2 cellular contexts compared by ENCODE assay signal in the genomic region with DNA sequence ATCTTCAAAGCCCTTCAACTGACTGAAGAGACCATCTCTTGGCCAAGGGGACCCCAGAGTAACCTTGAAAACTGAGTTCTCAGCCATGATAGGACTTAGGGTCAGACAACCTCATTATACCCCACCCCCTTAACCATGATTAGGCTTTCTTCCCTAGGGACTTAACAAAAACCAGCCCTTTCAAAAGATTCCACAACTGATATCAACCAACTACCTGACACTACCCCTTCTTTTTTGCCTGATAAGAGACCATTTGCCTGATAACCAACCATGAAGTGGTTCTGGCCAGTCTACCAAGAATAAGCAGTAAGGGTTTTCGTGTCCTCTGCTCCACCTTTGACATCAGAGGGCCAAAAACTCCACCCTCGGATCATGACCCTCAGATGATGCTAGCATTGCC.
TF ChIP-seq lines count a peak whose summit lies in the region.

No MANE protein-coding gene starts in this region.

TF ChIP-seq in GM23338, 12 proteins besides CTCF, POLR2A, EP300 and RAD21:
- TF ChIP-seq, protein P1, sequence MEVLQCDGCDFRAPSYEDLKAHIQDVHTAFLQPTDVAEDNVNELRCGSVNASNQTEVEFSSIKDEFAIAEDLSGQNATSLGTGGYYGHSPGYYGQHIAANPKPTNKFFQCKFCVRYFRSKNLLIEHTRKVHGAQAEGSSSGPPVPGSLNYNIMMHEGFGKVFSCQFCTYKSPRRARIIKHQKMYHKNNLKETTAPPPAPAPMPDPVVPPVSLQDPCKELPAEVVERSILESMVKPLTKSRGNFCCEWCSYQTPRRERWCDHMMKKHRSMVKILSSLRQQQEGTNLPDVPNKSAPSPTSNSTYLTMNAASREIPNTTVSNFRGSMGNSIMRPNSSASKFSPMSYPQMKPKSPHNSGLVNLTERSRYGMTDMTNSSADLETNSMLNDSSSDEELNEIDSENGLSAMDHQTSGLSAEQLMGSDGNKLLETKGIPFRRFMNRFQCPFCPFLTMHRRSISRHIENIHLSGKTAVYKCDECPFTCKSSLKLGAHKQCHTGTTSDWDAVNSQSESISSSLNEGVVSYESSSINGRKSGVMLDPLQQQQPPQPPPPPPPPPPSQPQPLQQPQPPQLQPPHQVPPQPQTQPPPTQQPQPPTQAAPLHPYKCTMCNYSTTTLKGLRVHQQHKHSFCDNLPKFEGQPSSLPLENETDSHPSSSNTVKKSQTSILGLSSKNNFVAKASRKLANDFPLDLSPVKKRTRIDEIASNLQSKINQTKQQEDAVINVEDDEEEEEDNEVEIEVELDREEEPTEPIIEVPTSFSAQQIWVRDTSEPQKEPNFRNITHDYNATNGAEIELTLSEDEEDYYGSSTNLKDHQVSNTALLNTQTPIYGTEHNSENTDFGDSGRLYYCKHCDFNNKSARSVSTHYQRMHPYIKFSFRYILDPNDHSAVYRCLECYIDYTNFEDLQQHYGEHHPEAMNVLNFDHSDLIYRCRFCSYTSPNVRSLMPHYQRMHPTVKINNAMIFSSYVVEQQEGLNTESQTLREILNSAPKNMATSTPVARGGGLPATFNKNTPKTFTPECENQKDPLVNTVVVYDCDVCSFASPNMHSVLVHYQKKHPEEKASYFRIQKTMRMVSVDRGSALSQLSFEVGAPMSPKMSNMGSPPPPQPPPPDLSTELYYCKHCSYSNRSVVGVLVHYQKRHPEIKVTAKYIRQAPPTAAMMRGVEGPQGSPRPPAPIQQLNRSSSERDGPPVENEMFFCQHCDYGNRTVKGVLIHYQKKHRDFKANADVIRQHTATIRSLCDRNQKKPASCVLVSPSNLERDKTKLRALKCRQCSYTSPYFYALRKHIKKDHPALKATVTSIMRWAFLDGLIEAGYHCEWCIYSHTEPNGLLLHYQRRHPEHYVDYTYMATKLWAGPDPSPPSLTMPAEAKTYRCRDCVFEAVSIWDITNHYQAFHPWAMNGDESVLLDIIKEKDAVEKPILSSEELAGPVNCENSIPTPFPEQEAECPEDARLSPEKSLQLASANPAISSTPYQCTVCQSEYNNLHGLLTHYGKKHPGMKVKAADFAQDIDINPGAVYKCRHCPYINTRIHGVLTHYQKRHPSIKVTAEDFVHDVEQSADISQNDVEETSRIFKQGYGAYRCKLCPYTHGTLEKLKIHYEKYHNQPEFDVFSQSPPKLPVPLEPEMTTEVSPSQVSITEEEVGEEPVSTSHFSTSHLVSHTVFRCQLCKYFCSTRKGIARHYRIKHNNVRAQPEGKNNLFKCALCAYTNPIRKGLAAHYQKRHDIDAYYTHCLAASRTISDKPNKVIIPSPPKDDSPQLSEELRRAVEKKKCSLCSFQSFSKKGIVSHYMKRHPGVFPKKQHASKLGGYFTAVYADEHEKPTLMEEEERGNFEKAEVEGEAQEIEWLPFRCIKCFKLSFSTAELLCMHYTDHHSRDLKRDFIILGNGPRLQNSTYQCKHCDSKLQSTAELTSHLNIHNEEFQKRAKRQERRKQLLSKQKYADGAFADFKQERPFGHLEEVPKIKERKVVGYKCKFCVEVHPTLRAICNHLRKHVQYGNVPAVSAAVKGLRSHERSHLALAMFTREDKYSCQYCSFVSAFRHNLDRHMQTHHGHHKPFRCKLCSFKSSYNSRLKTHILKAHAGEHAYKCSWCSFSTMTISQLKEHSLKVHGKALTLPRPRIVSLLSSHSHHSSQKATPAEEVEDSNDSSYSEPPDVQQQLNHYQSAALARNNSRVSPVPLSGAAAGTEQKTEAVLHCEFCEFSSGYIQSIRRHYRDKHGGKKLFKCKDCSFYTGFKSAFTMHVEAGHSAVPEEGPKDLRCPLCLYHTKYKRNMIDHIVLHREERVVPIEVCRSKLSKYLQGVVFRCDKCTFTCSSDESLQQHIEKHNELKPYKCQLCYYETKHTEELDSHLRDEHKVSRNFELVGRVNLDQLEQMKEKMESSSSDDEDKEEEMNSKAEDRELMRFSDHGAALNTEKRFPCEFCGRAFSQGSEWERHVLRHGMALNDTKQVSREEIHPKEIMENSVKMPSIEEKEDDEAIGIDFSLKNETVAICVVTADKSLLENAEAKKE (CRISPR knock-in tag; IDR thresholded peaks at IDR 0.05), result no peak
- TF ChIP-seq JUNB (IDR thresholded peaks at IDR 0.05; ENCODE audit: unreplicated experiment), result no peak
- TF ChIP-seq EZH2phosphoT487 (IDR thresholded peaks at IDR 0.05; ENCODE audit: unreplicated experiment), result no peak
- no peak for TF ChIP-seq EZH2 (IDR thresholded peaks at IDR 0.05; ENCODE audit: low read depth, unreplicated experiment)
- no peak for TF ChIP-seq POLR2AphosphoS5 (IDR thresholded peaks at IDR 0.05; ENCODE audit: low read depth)
- TF ChIP-seq NANOG (IDR thresholded peaks at IDR 0.05; ENCODE audit: borderline replicate concordance), result no peak
- no peak for TF ChIP-seq ZNF114 (CRISPR knock-in tag; IDR thresholded peaks at IDR 0.05)

TF ChIP-seq in K562, 482 proteins besides CTCF, POLR2A, EP300 and RAD21:
- TF ChIP-seq NFE2 (IDR thresholded peaks at IDR 0.05; ENCODE audit: low read depth), result 0 out of 2 replicates have a peak, but pooled peaks have one; percentile 20
- TF ChIP-seq FOXK2 (conservative IDR thresholded peaks at IDR 0.05 in 1 of 2, IDR thresholded peaks at IDR 0.05 in 1 of 2; ENCODE audit: low read depth in 2 of 2), result 0 out of 4 replicates have a peak, but pooled peaks of 1 of the 2 experiments have one; percentile 29
- TF ChIP-seq, protein P2, sequence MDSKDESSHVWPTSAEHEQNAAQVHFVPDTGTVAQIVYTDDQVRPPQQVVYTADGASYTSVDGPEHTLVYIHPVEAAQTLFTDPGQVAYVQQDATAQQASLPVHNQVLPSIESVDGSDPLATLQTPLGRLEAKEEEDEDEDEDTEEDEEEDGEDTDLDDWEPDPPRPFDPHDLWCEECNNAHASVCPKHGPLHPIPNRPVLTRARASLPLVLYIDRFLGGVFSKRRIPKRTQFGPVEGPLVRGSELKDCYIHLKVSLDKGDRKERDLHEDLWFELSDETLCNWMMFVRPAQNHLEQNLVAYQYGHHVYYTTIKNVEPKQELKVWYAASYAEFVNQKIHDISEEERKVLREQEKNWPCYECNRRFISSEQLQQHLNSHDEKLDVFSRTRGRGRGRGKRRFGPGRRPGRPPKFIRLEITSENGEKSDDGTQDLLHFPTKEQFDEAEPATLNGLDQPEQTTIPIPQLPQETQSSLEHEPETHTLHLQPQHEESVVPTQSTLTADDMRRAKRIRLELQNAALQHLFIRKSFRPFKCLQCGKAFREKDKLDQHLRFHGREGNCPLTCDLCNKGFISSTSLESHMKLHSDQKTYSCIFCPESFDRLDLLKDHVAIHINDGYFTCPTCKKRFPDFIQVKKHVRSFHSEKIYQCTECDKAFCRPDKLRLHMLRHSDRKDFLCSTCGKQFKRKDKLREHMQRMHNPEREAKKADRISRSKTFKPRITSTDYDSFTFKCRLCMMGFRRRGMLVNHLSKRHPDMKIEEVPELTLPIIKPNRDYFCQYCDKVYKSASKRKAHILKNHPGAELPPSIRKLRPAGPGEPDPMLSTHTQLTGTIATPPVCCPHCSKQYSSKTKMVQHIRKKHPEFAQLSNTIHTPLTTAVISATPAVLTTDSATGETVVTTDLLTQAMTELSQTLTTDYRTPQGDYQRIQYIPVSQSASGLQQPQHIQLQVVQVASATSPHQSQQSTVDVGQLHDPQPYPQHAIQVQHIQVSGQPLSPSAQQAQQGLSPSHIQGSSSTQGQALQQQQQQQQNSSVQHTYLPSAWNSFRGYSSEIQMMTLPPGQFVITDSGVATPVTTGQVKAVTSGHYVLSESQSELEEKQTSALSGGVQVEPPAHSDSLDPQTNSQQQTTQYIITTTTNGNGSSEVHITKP (IDR thresholded peaks at IDR 0.05; ENCODE audit: partially characterized antibody), result peak; percentile 92
- TF ChIP-seq CREBBP (IDR thresholded peaks at IDR 0.05; ENCODE audit: low read depth, low read length), result no peak
- no peak for TF ChIP-seq GTF2A2 (tag; IDR thresholded peaks at IDR 0.05)
- TF ChIP-seq, protein P3, sequence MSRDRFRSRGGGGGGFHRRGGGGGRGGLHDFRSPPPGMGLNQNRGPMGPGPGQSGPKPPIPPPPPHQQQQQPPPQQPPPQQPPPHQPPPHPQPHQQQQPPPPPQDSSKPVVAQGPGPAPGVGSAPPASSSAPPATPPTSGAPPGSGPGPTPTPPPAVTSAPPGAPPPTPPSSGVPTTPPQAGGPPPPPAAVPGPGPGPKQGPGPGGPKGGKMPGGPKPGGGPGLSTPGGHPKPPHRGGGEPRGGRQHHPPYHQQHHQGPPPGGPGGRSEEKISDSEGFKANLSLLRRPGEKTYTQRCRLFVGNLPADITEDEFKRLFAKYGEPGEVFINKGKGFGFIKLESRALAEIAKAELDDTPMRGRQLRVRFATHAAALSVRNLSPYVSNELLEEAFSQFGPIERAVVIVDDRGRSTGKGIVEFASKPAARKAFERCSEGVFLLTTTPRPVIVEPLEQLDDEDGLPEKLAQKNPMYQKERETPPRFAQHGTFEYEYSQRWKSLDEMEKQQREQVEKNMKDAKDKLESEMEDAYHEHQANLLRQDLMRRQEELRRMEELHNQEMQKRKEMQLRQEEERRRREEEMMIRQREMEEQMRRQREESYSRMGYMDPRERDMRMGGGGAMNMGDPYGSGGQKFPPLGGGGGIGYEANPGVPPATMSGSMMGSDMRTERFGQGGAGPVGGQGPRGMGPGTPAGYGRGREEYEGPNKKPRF (IDR thresholded peaks at IDR 0.05; ENCODE audit: low read depth, low read length), result no peak
- TF ChIP-seq, protein P4, sequence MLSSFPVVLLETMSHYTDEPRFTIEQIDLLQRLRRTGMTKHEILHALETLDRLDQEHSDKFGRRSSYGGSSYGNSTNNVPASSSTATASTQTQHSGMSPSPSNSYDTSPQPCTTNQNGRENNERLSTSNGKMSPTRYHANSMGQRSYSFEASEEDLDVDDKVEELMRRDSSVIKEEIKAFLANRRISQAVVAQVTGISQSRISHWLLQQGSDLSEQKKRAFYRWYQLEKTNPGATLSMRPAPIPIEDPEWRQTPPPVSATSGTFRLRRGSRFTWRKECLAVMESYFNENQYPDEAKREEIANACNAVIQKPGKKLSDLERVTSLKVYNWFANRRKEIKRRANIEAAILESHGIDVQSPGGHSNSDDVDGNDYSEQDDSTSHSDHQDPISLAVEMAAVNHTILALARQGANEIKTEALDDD (IDR thresholded peaks at IDR 0.05), result peak; percentile 75
- TF ChIP-seq DPF2 (IDR thresholded peaks at IDR 0.05), result peak; percentile 57
- TF ChIP-seq ARID1B (IDR thresholded peaks at IDR 0.05), result 0 out of 2 replicates have a peak, but pooled peaks have one; percentile 40
- TF ChIP-seq CBFA2T3 (IDR thresholded peaks at IDR 0.05), result peak; percentile 19; the same call in 1 of the 2 replicates
- TF ChIP-seq SMARCA4 (IDR thresholded peaks at IDR 0.05), result 0 out of 2 replicates have a peak, but pooled peaks have one; percentile 16
- TF ChIP-seq ESRRA (IDR thresholded peaks at IDR 0.05; ENCODE audit: borderline replicate concordance, low read depth), result peak; percentile 22; the same call in 1 of the 2 replicates
